In the genomic region with DNA sequence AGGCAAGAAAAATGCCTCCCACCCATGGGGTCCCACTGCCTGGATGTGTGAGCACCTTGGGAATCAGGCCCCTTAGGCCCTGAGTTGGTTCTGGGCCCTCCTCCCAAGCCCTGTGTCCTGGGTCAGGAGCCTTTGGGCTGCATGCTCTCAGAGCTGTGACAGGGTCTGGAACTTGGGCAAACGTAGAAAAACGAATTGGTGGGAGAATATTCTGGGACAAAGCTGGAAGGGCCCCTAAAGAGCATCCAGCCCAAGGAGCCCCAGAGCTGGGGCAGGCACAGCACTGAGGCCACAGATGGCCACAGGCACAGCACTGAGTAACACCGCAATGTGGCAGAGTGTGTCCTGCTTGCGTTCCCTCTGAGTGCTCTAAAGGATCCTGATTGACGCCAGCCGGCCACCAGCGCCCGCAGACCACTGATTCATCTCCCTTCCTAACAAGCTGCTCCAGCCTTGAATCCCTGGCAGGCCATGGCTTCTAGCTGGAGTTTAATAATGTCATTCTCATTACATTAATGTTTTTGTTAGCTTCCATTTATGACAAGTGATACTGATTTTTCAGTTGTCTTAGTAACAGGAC, we compare ENCODE assay signal across 21 cellular contexts. TPM values are rescaled to one million over a fixed set of nuclear protein-coding genes. Genes with fewer than 3 reads are reported as not detected.
A peak's percentile ranks its signal among the peaks of the same experiment; 100 is the strongest.
DNase-seq lines count a peak whose midpoint lies in the region; TF ChIP-seq lines count a peak whose summit lies in the region.
"Had no signal": no experiment of that assay in that cellular context is flagged by ENCODE, and none has a peak within 500 bp of the region (broad histone marks: within the 10 kb centered on the region; RNA-seq: fewer than 3 reads in every experiment).

No MANE protein-coding gene starts in this region.

- H3K9me3 ChIP-seq in BLaER1 (no peaks in the 10 kb centered on the region), HUES48 (ENCODE audit: control insufficient read depth, insufficient read depth, low read length) (no peaks in the 10 kb centered on the region), neural progenitor cell (ENCODE audit: low read depth) (no peaks in the 10 kb centered on the region), A673 (ENCODE audit: low read depth, low read length, poor library complexity, severe bottlenecking) (no peaks in the 10 kb centered on the region)
- H3K9me3 ChIP-seq: SJSA1 had no signal

- H3K36me3 ChIP-seq in BLaER1, result peaks cover 53% of the 10 kb centered on the region
- H3K36me3 ChIP-seq in HUES48 (ENCODE audit: control insufficient read depth, insufficient read depth, low read length), result no peaks in the 10 kb centered on the region
- no peaks in the 10 kb centered on the region for H3K36me3 ChIP-seq in neural progenitor cell
- no peaks in the 10 kb centered on the region for H3K36me3 ChIP-seq in A673 (ENCODE audit: insufficient read depth, low read length, poor library complexity, severe bottlenecking)
- H3K36me3 ChIP-seq: SJSA1 had no signal

- DNase-seq in chondrocyte (ENCODE audit: low spot score) (peak; percentile 65), neural progenitor cell (ENCODE audit: low spot score) (no peak), GDM1 (lab: John Stamatoyannopoulos, UW) (no peak), A673 (ENCODE audit: low spot score) (no peak), cerebellar nuclear complex (lab: John Stamatoyannopoulos, UW) (no peak), NCI-H345 treated with DMSO at 0.1 percent for 48 hours (lab: John Stamatoyannopoulos, UW; ENCODE audit: unreplicated experiment) (no peak)
- DNase-seq: DMS53, EL, H9, IMR-90, MV-4-11, NCI-H1105 treated with DMSO at 0.1 percent for 48 hours, NCI-H1694, NCI-H2081 treated with DMSO at 0.1 percent for 48 hours, NCI-H510A treated with DMSO at 0.1 percent for 48 hours, NCI-H748 treated with DMSO at 0.1 percent for 48 hours had no signal

- H3K27me3 Mint-ChIP-seq in chondrocyte (ENCODE audit: low read depth) (peaks cover 27% of the 10 kb centered on the region), neural progenitor cell (ENCODE audit: insufficient read depth, low read depth) (peaks cover 7% of the 10 kb centered on the region)

- H3K27me3 ChIP-seq in BLaER1 (no peaks in the 10 kb centered on the region), HUES48 (ENCODE audit: control insufficient read depth, insufficient read depth, low read length) (no peaks in the 10 kb centered on the region), neural progenitor cell (no peaks in the 10 kb centered on the region), A673 (replicated peaks; ENCODE audit: insufficient read depth, low read depth, low read length, poor library complexity) (no peaks in the 10 kb centered on the region)
- H3K27me3 ChIP-seq: SJSA1 had no signal

- H3K4me1 Mint-ChIP-seq in chondrocyte (ENCODE audit: low read depth) (no peaks in the 10 kb centered on the region), neural progenitor cell (peaks cover 6% of the 10 kb centered on the region)

- H3F3A ChIP-seq in neural progenitor cell (ENCODE audit: low read depth), result no peaks in the 10 kb centered on the region

- peak overlapping the region; percentile 34 for H2AFZ ChIP-seq in neural progenitor cell (replicated peaks)

- H3K4me3 Mint-ChIP-seq in chondrocyte (ENCODE audit: unreplicated experiment) (no peak overlapping the region), neural progenitor cell (no peak overlapping the region)
- H3K4me3 Mint-ChIP-seq: H9 had no signal

- peak overlapping the region; percentile 89 for H3K4me2 ChIP-seq in BLaER1
- peak overlapping the region; percentile 46 for H3K4me2 ChIP-seq in neural progenitor cell

- BruUV-seq in A673 (replicated peaks; lab: Mats Ljungman, UMichigan), result no TSS peak

- H3K4me3 ChIP-seq in BLaER1 (peak overlapping the region; percentile 41), HUES48 (ENCODE audit: low read depth, low read length) (no peak overlapping the region), neural progenitor cell (no peak overlapping the region), A673 (ENCODE audit: low read depth, low read length, poor library complexity, severe bottlenecking) (no peak overlapping the region)
- H3K4me3 ChIP-seq: SJSA1 had no signal

- H3K9ac ChIP-seq in BLaER1, result peak overlapping the region; percentile 77
- no peak overlapping the region for H3K9ac ChIP-seq in HUES48 (ENCODE audit: low read depth, low read length)
- no peak overlapping the region for H3K9ac ChIP-seq in neural progenitor cell

- H3K27ac ChIP-seq in BLaER1 (peak overlapping the region; percentile 87), HUES48 (ENCODE audit: low read depth, low read length) (peak overlapping the region; percentile 2), neural progenitor cell (no peak overlapping the region), A673 (ENCODE audit: low read depth, low read length, poor library complexity, severe bottlenecking) (no peak overlapping the region)
- H3K27ac ChIP-seq: SJSA1 had no signal

- H3K27ac Mint-ChIP-seq in chondrocyte (ENCODE audit: unreplicated experiment), result no peak overlapping the region
- H3K27ac Mint-ChIP-seq in neural progenitor cell, result peak overlapping the region; percentile 29

- H4K20me1 ChIP-seq in BLaER1, result no peaks in the 10 kb centered on the region
- no peaks in the 10 kb centered on the region for H4K20me1 ChIP-seq in neural progenitor cell (ENCODE audit: low read depth)

- CTCF ChIA-PET in A673 (lab: Charles Lee), result no interaction called here

- no peak for TF ChIP-seq CTCF in chondrocyte (IDR thresholded peaks at IDR 0.05)
- TF ChIP-seq CTCF in neural progenitor cell (IDR thresholded peaks at IDR 0.05), result no peak
- TF ChIP-seq CTCF in A673 (conservative IDR thresholded peaks at IDR 0.05; ENCODE audit: low read depth, low read length), result no peak

- POLR2A ChIA-PET in A673 (lab: Charles Lee; ENCODE audit: low non-redundant PET), result interaction anchor here (0.6 kb wide), 1 partner anchor 27 kb away, joined by 6 read pairs; no protein-coding TSS in a partner anchor

- no peaks in the 10 kb centered on the region for H3K9me3 Mint-ChIP-seq in chondrocyte (ENCODE audit: low read depth)
- H3K9me3 Mint-ChIP-seq in neural progenitor cell, result no peaks in the 10 kb centered on the region
- H3K9me3 Mint-ChIP-seq: H9 had no signal

- intact Hi-C loops in A673 (cut with micrococcal nuclease; ENCODE audit: unreplicated experiment), result no loop called here

- H3K36me3 Mint-ChIP-seq in chondrocyte (ENCODE audit: low read depth), result no peaks in the 10 kb centered on the region
- H3K36me3 Mint-ChIP-seq in neural progenitor cell, result no peaks in the 10 kb centered on the region

- H3K4me1 ChIP-seq in BLaER1 (peaks cover 100% of the 10 kb centered on the region), HUES48 (ENCODE audit: control insufficient read depth, insufficient read depth, low read length) (peaks cover 6% of the 10 kb centered on the region; the same call in 1 of the 2 replicates), neural progenitor cell (peaks cover 12% of the 10 kb centered on the region), A673 (ENCODE audit: insufficient read depth, low read length, poor library complexity, severe bottlenecking) (no peaks in the 10 kb centered on the region)
- H3K4me1 ChIP-seq: SJSA1 had no signal

- H3K79me2 ChIP-seq in neural progenitor cell (ENCODE audit: low read depth), result no peaks in the 10 kb centered on the region

RNA-seq across cellular contexts. Expression of a gene that starts 18.6 kb away (rescaled TPM):
- total RNA-seq in chondrocyte (197 to 243 TPM (median 198 TPM) in 3 replicates), neural progenitor cell (ENCODE audit: low replicate concordance) (61.2 and 91.2 TPM in 2 replicates), A673 (2021) (160 and 174 TPM in 2 replicates)

RNA-seq across cellular contexts. Expression of a gene that starts 46.7 kb away (rescaled TPM):
- total RNA-seq in chondrocyte, result not detected in 3 replicates
- not detected in 2 replicates for total RNA-seq in neural progenitor cell (ENCODE audit: low replicate concordance)
- total RNA-seq in A673 (2021), result 1.0 and 2.0 TPM in 2 replicates
- total RNA-seq: A172, IMR-90, M059J had no signal

Comparison
In these comparisons a context has a peak if more than half of its experiments do, and no peak if none do; other contexts are left out.
1. H3K27ac ChIP-seq: peak in BLaER1 (single experiment) and HUES48 (single experiment); none in neural progenitor cell (single experiment) and A673 (single experiment).